ENCODE assay signal across 23 cellular contexts in the genomic region with DNA sequence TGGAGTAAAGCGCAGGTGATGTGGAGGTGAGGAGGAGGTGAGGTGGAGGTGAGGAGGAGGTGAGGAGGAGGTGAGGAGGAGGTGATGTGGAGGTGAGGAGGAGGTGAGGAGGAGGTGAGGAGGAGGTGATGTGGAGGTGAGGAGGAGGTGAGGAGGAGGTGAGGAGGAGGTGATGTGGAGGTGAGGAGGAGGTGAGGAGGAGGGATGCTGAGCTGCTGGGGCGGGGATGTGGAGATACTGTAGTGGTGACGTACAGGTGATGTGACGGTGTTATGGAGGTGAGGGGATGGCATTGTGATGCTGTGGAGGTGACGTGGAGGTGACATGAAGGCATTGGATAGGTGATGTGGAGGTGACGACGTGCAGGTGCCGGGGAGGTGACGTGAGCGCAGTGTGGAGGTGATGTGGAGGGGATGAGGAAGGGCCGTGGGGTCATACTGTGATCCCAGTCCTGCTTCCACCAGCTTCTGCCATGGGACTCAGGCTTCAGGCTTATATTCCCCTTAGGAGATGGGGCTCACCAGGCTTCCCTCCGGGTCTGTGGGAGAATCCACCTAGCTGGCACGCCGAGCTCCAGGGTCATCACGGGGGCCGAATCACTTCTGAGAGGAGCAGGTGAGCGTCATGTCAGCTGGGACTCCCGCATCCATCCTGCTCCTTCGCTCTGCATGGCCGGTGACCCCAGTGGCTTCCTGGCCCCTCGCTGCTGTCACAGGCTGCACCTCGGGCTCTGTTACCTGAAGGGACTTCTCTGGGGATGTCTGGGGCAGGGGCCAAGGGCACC. TPM values are rescaled to one million over a fixed set of nuclear protein-coding genes. Genes with fewer than 3 reads are reported as not detected.
DNase-seq lines count a peak whose midpoint lies in the region; ATAC-seq, FAIRE-seq and TF ChIP-seq lines count a peak whose summit lies in the region.
"Had no signal": no experiment of that assay in that cellular context is flagged by ENCODE, and none has a peak within 500 bp of the region (broad histone marks: within the 10 kb centered on the region; RNA-seq: fewer than 3 reads in every experiment).

No MANE protein-coding gene starts in this region.

- H3K4me3 ChIP-seq in right cardiac atrium (ENCODE audit: low read length) (no peak overlapping the region), astrocyte (ENCODE audit: insufficient read depth, low read depth, low read length) (no peak overlapping the region), kidney (ENCODE audit: low read length in 2 of 2) (no peak overlapping the region), osteoblast (ENCODE audit: insufficient read depth, low read length) (no peak overlapping the region)
- H3K4me3 ChIP-seq: BLaER1, GM12878, GM23338 had no signal

- TF ChIP-seq CTCF in astrocyte (IDR thresholded peaks at IDR 0.05; ENCODE audit: insufficient read depth, low read depth, low read length), result no peak
- no peak for TF ChIP-seq CTCF in kidney (IDR thresholded peaks at IDR 0.05; ENCODE audit: borderline replicate concordance, extremely low read depth, insufficient read depth)
- no peak for TF ChIP-seq CTCF in osteoblast (IDR thresholded peaks at IDR 0.05; ENCODE audit: extremely low read depth, low read depth, low read length)

- H3K36me3 Mint-ChIP-seq in astrocyte (ENCODE audit: low read depth, unreplicated experiment), result no peaks in the 10 kb centered on the region
- H3K36me3 Mint-ChIP-seq: CD8-positive, alpha-beta T cell had no signal

- 83% methylated on average over 22 of the region's 22 CpGs for WGBS in right cardiac atrium

- H3K4me2 ChIP-seq in astrocyte (ENCODE audit: low read length), result no peak overlapping the region
- H3K4me2 ChIP-seq in osteoblast (ENCODE audit: insufficient read depth, low read length), result no peak overlapping the region
- H3K4me2 ChIP-seq: BLaER1, GM23338 had no signal

- H2AFZ ChIP-seq in astrocyte (ENCODE audit: low read depth, low read length), result no peak overlapping the region
- no peak overlapping the region for H2AFZ ChIP-seq in osteoblast (ENCODE audit: low read length)
- H2AFZ ChIP-seq: GM23338 had no signal

- H3K36me3 ChIP-seq in astrocyte (ENCODE audit: insufficient read depth, low read length) (no peaks in the 10 kb centered on the region), kidney (ENCODE audit: control insufficient read depth in 1 of 2, insufficient read depth in 2 of 2, low read length in 2 of 2) (no peaks in the 10 kb centered on the region), osteoblast (ENCODE audit: insufficient read depth, low read length) (no peaks in the 10 kb centered on the region)
- H3K36me3 ChIP-seq: BLaER1 had no signal

- peaks cover 45% of the 10 kb centered on the region for H3K27me3 Mint-ChIP-seq in astrocyte (ENCODE audit: low read depth, unreplicated experiment)

- H3K4me1 ChIP-seq in right cardiac atrium (ENCODE audit: control insufficient read depth, insufficient read depth, low read length) (no peaks in the 10 kb centered on the region), astrocyte (ENCODE audit: insufficient read depth, low read length) (no peaks in the 10 kb centered on the region), kidney (ENCODE audit: control insufficient read depth in 1 of 2, insufficient read depth in 1 of 2, low read depth in 1 of 2, low read length in 2 of 2) (no peaks in the 10 kb centered on the region), osteoblast (ENCODE audit: insufficient read depth, low read length) (no peaks in the 10 kb centered on the region)
- H3K4me1 ChIP-seq: BLaER1, Caco-2 had no signal

- H3K27ac Mint-ChIP-seq in astrocyte (ENCODE audit: unreplicated experiment), result peak overlapping the region; percentile 28
- H3K27ac Mint-ChIP-seq: B cell; CD4-positive, CD25-positive, alpha-beta regulatory T cell; CD8-positive, alpha-beta T cell; GM23338; H9 had no signal

- H3K27me3 ChIP-seq in right cardiac atrium (ENCODE audit: control insufficient read depth, insufficient read depth) (no peaks in the 10 kb centered on the region), astrocyte (ENCODE audit: insufficient read depth, low read length) (peaks cover 14% of the 10 kb centered on the region), osteoblast (ENCODE audit: insufficient read depth, low read length) (peaks cover 8% of the 10 kb centered on the region)
- H3K27me3 ChIP-seq: BLaER1 had no signal

- FAIRE-seq in astrocyte (lab: Jason Lieb, UNC), result no peak
- FAIRE-seq in kidney (lab: Jason Lieb, UNC), result no peak
- no peak for FAIRE-seq in frontal cortex (lab: Jason Lieb, UNC)
- FAIRE-seq: A204.1, GM12878, GM19239 had no signal

- no peaks in the 10 kb centered on the region for H3K4me1 Mint-ChIP-seq in astrocyte (ENCODE audit: low read depth, unreplicated experiment)
- H3K4me1 Mint-ChIP-seq: B cell; CD4-positive, CD25-positive, alpha-beta regulatory T cell; GM23338; H9 had no signal

- peak; percentile 53 for DNase-seq in Right ventricle myocardium inferior (ENCODE audit: missing footprints)
- DNase-seq in right cardiac atrium, result no peak
- no peak for DNase-seq in astrocyte (ENCODE audit: low read depth)
- DNase-seq in kidney, result peak; percentile 55
- peak; percentile 66 for DNase-seq in osteoblast (ENCODE audit: insufficient read length, low spot score, missing footprints)
- no peak for DNase-seq in frontal cortex (ENCODE audit: low spot score in 2 of 2)
- DNase-seq in DMS79 (lab: John Stamatoyannopoulos, UW), result no peak
- DNase-seq: Caco-2; CD4-positive, CD25-positive, alpha-beta regulatory T cell; CD8-positive, alpha-beta T cell; DMS153; EL; GDM1; H9 had no signal

- no peak for ATAC-seq in Right ventricle myocardium inferior
- ATAC-seq in right cardiac atrium, result no peak
- no peak for ATAC-seq in GM21526 (IDR thresholded peaks at IDR 0.05; ENCODE audit: low FRiP score, unreplicated experiment)
- ATAC-seq: CD8-positive, alpha-beta T cell; GM12878; GM23338 had no signal

- H3K9me3 Mint-ChIP-seq in astrocyte (ENCODE audit: unreplicated experiment), result peaks cover 16% of the 10 kb centered on the region
- H3K9me3 Mint-ChIP-seq: CD8-positive, alpha-beta T cell had no signal

- H3K4me3 Mint-ChIP-seq in astrocyte (ENCODE audit: unreplicated experiment), result no peak overlapping the region
- H3K4me3 Mint-ChIP-seq: B cell; CD4-positive, CD25-positive, alpha-beta regulatory T cell; CD8-positive, alpha-beta T cell; GM23338 had no signal

- H3K9ac ChIP-seq in astrocyte (ENCODE audit: low read length), result no peak overlapping the region
- H3K9ac ChIP-seq in kidney (ENCODE audit: low read length in 2 of 2), result no peak overlapping the region
- H3K9ac ChIP-seq: BLaER1 had no signal

- H3K79me2 ChIP-seq in astrocyte (ENCODE audit: insufficient read depth, low read length) (no peaks in the 10 kb centered on the region), osteoblast (ENCODE audit: insufficient read depth, low read length) (no peaks in the 10 kb centered on the region)

- H3K9me3 ChIP-seq in right cardiac atrium (ENCODE audit: control insufficient read depth, low read length) (no peaks in the 10 kb centered on the region), astrocyte (ENCODE audit: insufficient read depth, low read depth, low read length) (peaks cover 7% of the 10 kb centered on the region), kidney (ENCODE audit: control insufficient read depth in 1 of 2, low read length in 2 of 2) (no peaks in the 10 kb centered on the region), osteoblast (ENCODE audit: low read depth, low read length) (no peaks in the 10 kb centered on the region)
- H3K9me3 ChIP-seq: Caco-2 had no signal

- intact Hi-C loops in Right ventricle myocardium inferior (cut with DNase I), result no loop called here
- intact Hi-C loops in right cardiac atrium (cut with DNase I), result no loop called here
- intact Hi-C loops in kidney (cut with DNase I), result no loop called here

- H3K27ac ChIP-seq in right cardiac atrium (ENCODE audit: low read length), result no peak overlapping the region
- H3K27ac ChIP-seq in astrocyte (ENCODE audit: low read depth, low read length), result no peak overlapping the region
- H3K27ac ChIP-seq in kidney (ENCODE audit: low read depth in 2 of 2, low read length in 2 of 2), result no peak overlapping the region
- no peak overlapping the region for H3K27ac ChIP-seq in osteoblast (ENCODE audit: low read depth, low read length)
- H3K27ac ChIP-seq: 22Rv1, BLaER1, C4-2B had no signal

- no peaks in the 10 kb centered on the region for H4K20me1 ChIP-seq in astrocyte (ENCODE audit: insufficient read depth, low read length)
- no peaks in the 10 kb centered on the region for H4K20me1 ChIP-seq in osteoblast (ENCODE audit: insufficient read depth, low read length)
- H4K20me1 ChIP-seq: BLaER1 had no signal

RNA-seq across cellular contexts. Expression of a gene that starts 47.9 kb away (rescaled TPM):
- 61.5 TPM for total RNA-seq in Right ventricle myocardium inferior
- 10 to 100 TPM; 28.2 to 36.8 (median 32.5) TPM for total RNA-seq in right cardiac atrium
- polyA plus RNA-seq in right cardiac atrium, result 30.9 TPM
- total RNA-seq in astrocyte, result 48.3 and 55.8 TPM in 2 replicates
- 27.4 TPM for total RNA-seq in kidney
- 84.9 TPM for polyA plus RNA-seq in kidney (ENCODE audit: insufficient read depth, low read depth, low replicate concordance)
- total RNA-seq in osteoblast, result 10.3 and 21.0 TPM in 2 replicates
- 15.1 TPM for total RNA-seq in frontal cortex

Comparison
In these comparisons a context has a peak if more than half of its experiments do, and no peak if none do; other contexts are left out.
1. DNase-seq: peak in Right ventricle myocardium inferior (single experiment), kidney (single experiment) and osteoblast (single experiment); none in right cardiac atrium (0 of 3), astrocyte (single experiment), frontal cortex (0 of 2) and DMS79 (single experiment).